14 cellular contexts compared by ENCODE assay signal in the genomic region with DNA sequence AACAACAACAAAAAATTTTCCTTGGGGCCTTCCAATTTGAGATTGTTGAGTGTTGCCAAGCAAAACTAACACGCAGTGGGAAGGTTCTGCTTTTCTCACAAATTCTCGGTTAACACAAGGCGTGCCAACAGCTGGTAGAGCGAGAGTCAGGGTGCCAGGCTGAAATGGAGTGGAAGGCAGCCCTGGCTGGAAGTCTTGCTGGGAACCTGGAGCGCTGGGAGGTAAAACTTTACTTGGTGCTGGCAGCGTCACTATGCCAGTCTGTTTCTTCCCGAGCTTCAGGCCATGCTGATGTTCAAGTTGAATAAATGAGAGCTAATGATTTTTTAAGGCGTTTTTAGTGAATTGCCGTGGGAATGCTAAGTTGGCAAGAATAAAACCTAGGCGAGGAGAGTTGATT.
"Had no signal": no experiment of that assay in that cellular context is flagged by ENCODE, and none has a peak within 500 bp of the region (broad histone marks: within the 10 kb centered on the region; RNA-seq: fewer than 3 reads in every experiment).

No MANE protein-coding gene starts in this region.

- H3K9me3 Mint-ChIP-seq: activated T-helper 1 cell treated with anti-CD3 and anti-CD28 coated beads, Interleukin-12 subunit alpha, Interleukin-12 subunit beta, Interleukin-2, Interleukin-4 antibody, amounts not matched to agents 30 ng/mL and 10 ng/mL and 1 ng/mL, durations not matched to agents 14 hours and 24 hours and 36 hours had no signal

- H3K4me3 Mint-ChIP-seq: activated T-helper 1 cell treated with anti-CD3 and anti-CD28 coated beads, Interleukin-12 subunit alpha, Interleukin-12 subunit beta, Interleukin-2, Interleukin-4 antibody, amounts not matched to agents 30 ng/mL and 10 ng/mL and 1 ng/mL, durations not matched to agents 14 hours and 24 hours and 36 hours; naive thymus-derived CD4-positive, alpha-beta T cell; T-helper 1 cell treated with Interleukin-12 subunit alpha and Interleukin-12 subunit beta and Interleukin-4 antibody, amounts not matched to agents 30 μg/mL and 1 μg/mL, for 36 hours had no signal

- ATAC-seq: activated CD4-positive, CD25-positive, alpha-beta regulatory T cell treated with anti-CD3 and anti-CD28 coated beads, Interleukin-2, amount 50 U/mL, for 24 hours; activated naive CD4-positive, alpha-beta T cell treated with anti-CD3 and anti-CD28 coated beads, Interleukin-2, amount 50 U/mL, for 72 hours; left lobe of liver; naive thymus-derived CD4-positive, alpha-beta T cell; stimulated activated naive CD8-positive, alpha-beta T cell treated with anti-CD3 and anti-CD28 coated beads, Interleukin-15, Interleukin-2, amounts not matched to agents 100 U/mL and 50 U/mL, for 24 hours had no signal

- H3K27ac Mint-ChIP-seq: activated T-helper 1 cell treated with anti-CD3 and anti-CD28 coated beads, Interleukin-12 subunit alpha, Interleukin-12 subunit beta, Interleukin-2, Interleukin-4 antibody, amounts not matched to agents 30 ng/mL and 10 ng/mL and 1 ng/mL, durations not matched to agents 14 hours and 24 hours and 36 hours; naive thymus-derived CD4-positive, alpha-beta T cell; T-helper 1 cell treated with Interleukin-12 subunit alpha and Interleukin-12 subunit beta and Interleukin-4 antibody, amounts not matched to agents 30 μg/mL and 1 μg/mL, for 36 hours; type B pancreatic cell had no signal

- DNase-seq: activated gamma-delta T cell treated with Interleukin-2 at 50 U/mL for 16 hours; adrenal gland; colonic mucosa; erythroblast; foreskin melanocyte; naive thymus-derived CD4-positive, alpha-beta T cell; stimulated activated CD4-positive, alpha-beta T cell treated with anti-CD3 and anti-CD28 coated beads, Interleukin-2, amount 100 ng/mL, for 24 hours; stimulated activated naive CD8-positive, alpha-beta T cell treated with anti-CD3 and anti-CD28 coated beads, Interleukin-15, Interleukin-2, amounts not matched to agents 100 U/mL and 50 U/mL, for 24 hours had no signal

- H3K27me3 Mint-ChIP-seq: naive thymus-derived CD4-positive, alpha-beta T cell; type B pancreatic cell had no signal

- H3K36me3 Mint-ChIP-seq: type B pancreatic cell had no signal
